17 cellular contexts compared by ENCODE assay signal in the genomic region with DNA sequence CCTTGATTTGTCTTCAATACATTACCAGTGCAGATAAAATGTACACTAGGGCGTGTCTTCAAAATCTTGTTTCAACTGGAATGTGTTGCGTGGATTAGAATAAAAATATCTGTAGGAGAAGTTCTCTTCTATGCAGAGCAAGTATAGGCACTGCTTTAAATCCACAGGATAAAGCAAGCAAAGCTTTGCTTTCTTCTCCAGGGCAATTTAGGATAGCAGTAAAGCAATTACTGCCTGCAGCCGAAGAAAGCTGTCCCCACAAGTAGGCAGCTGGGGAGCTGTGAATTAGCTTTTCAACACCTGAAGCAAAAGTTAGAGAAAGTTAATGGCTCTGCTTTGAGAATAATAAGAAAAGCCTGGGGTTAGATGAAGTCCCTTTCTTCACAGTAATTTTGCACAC.
DNase-seq lines count a peak whose midpoint lies in the region; ATAC-seq, FAIRE-seq and TF ChIP-seq lines count a peak whose summit lies in the region.
"Had no signal": no experiment of that assay in that cellular context is flagged by ENCODE, and none has a peak within 500 bp of the region (broad histone marks: within the 10 kb centered on the region; RNA-seq: fewer than 3 reads in every experiment).

No MANE protein-coding gene starts in this region.

- no peak overlapping the region for H3K56ac ChIP-seq in IMR-90 (ENCODE audit: extremely low read depth, insufficient read depth, low read length)

- peak overlapping the region; percentile 65 for H2BK20ac ChIP-seq in IMR-90 (ENCODE audit: low read depth, low read length)

- H2AFZ ChIP-seq in IMR-90 (replicated peaks; ENCODE audit: low read length, poor library complexity): no peak overlapping the region
- H2AFZ ChIP-seq: GM23248 had no signal

- H3K9me1 ChIP-seq in IMR-90 (ENCODE audit: insufficient read depth, low read length): no peaks in the 10 kb centered on the region

- H2AK9ac ChIP-seq in IMR-90 (replicated peaks; ENCODE audit: low read depth, low read length, poor library complexity): no peak overlapping the region

- H3K23ac ChIP-seq in IMR-90 (ENCODE audit: low read depth, low read length): no peak overlapping the region

- no peak for FAIRE-seq in bronchial epithelial cell (lab: Jason Lieb, UNC)
- FAIRE-seq: G401.6 had no signal

- H2BK5ac ChIP-seq in IMR-90 (ENCODE audit: low read depth, low read length, poor library complexity, severe bottlenecking): peak overlapping the region; percentile 64

- TF ChIP-seq RAD21 in IMR-90 (IDR thresholded peaks at IDR 0.05; ENCODE audit: low read length): no peak

- H3K79me1 ChIP-seq in IMR-90 (ENCODE audit: low read depth in 1 of 2, low read length in 2 of 2): no peaks in the 10 kb centered on the region

- H3K4me2 ChIP-seq in IMR-90 (ENCODE audit: low read depth, low read length): no peak overlapping the region

- peak overlapping the region; percentile 54 for H3K4ac ChIP-seq in IMR-90 (ENCODE audit: low read depth, low read length)

- H2BK120ac ChIP-seq in IMR-90 (ENCODE audit: low read depth, low read length): peak overlapping the region; percentile 77

- no peak overlapping the region for H2AK5ac ChIP-seq in IMR-90 (ENCODE audit: low read depth, low read length)

- DNase-seq in ELF-1 (ENCODE audit: low read depth, low spot score) (peak; percentile 34), IMR-90 (no peak), bronchial epithelial cell (ENCODE audit: low read depth) (peak; percentile 22), inferior parietal cortex (ENCODE audit: extremely low spot score) (peak; percentile 19), RPMI8226 (no peak), NOMO-1 (lab: John Stamatoyannopoulos, UW; ENCODE audit: unreplicated experiment in 2 of 2) (no peak), dedifferentiated amniotic fluid mesenchymal stem cell (ENCODE audit: extremely low spot score) (no peak)
- DNase-seq in stimulated activated naive CD8-positive, alpha-beta T cell treated with anti-CD3 and anti-CD28 coated beads, Interleukin-15, amount 100 ng/mL, for 72 hours: no peak
- DNase-seq: C1 segment of cervical spinal cord, DMS79 treated with DMSO at 0.1 percent for 48 hours, KG1, NCI-H1048, NCI-H1694 treated with DMSO at 0.1 percent for 48 hours had no signal

- in situ Hi-C loops in IMR-90 (cut with MboI; ENCODE audit: low sequenced_read_pairs): no loop called here

- H3K27me3 Mint-ChIP-seq in stimulated activated naive CD8-positive, alpha-beta T cell treated with anti-CD3 and anti-CD28 coated beads, Interleukin-15, amount 100 ng/mL, for 72 hours: no peaks in the 10 kb centered on the region

- no peaks in the 10 kb centered on the region for H3K9me3 Mint-ChIP-seq in stimulated activated naive CD8-positive, alpha-beta T cell treated with anti-CD3 and anti-CD28 coated beads, Interleukin-15, amount 100 ng/mL, for 72 hours

- no CpG with 5 or more reads among the region's 3 CpGs for WGBS in IMR-90 (ENCODE audit: extremely low coverage in 2 of 2, insufficient read length in 1 of 2), 2 experiments

- ATAC-seq in IMR-90 (ENCODE audit: low read depth): no peak
- no peak for ATAC-seq in stimulated activated naive CD8-positive, alpha-beta T cell treated with anti-CD3 and anti-CD28 coated beads, Interleukin-15, amount 100 ng/mL, for 72 hours
- ATAC-seq: HCT116 had no signal

- intact Hi-C loops in IMR-90 (cut with micrococcal nuclease): no loop called here

- H3K4me3 Mint-ChIP-seq in stimulated activated naive CD8-positive, alpha-beta T cell treated with anti-CD3 and anti-CD28 coated beads, Interleukin-15, amount 100 ng/mL, for 72 hours: no peak overlapping the region

- H4K5ac ChIP-seq in IMR-90 (ENCODE audit: low read depth, low read length): peak overlapping the region; percentile 19; the same call in 1 of the 2 replicates

- peak overlapping the region; percentile 44; the same call in 1 of the 3 replicates for H2BK15ac ChIP-seq in IMR-90 (ENCODE audit: low read depth, low read length)

- POLR2A ChIA-PET in IMR-90 (lab: Charles Lee; ENCODE audit: unreplicated experiment): no interaction called here

- H3K9ac ChIP-seq in IMR-90 (ENCODE audit: low read depth, low read length): no peak overlapping the region
- H3K9ac ChIP-seq: GM23248 had no signal

- H3K18ac ChIP-seq in IMR-90 (ENCODE audit: low read depth, low read length): peak overlapping the region; percentile 61; the same call in 1 of the 2 replicates

- H3K27ac ChIP-seq in IMR-90 (ENCODE audit: insufficient read depth, low read length): no peak overlapping the region
- H3K27ac ChIP-seq: GM23248, RWPE1 had no signal

- no peaks in the 10 kb centered on the region for H3K4me1 Mint-ChIP-seq in stimulated activated naive CD8-positive, alpha-beta T cell treated with anti-CD3 and anti-CD28 coated beads, Interleukin-15, amount 100 ng/mL, for 72 hours

- no peak overlapping the region for H3K4me3 ChIP-seq in IMR-90 (ENCODE audit: insufficient read depth, low read depth, low read length)
- no peak overlapping the region for H3K4me3 ChIP-seq in bronchial epithelial cell (ENCODE audit: low read depth, low read length)
- H3K4me3 ChIP-seq: GM23248 had no signal

- TF ChIP-seq POLR2A in IMR-90 (IDR thresholded peaks at IDR 0.05; ENCODE audit: low read depth, low read length): no peak

- H3K9me3 ChIP-seq in IMR-90 (ENCODE audit: control insufficient read depth, insufficient read depth, low read length): no peaks in the 10 kb centered on the region

- peak overlapping the region; percentile 16 to 54; a peak in 3 of 4 replicates for H4K8ac ChIP-seq in IMR-90 (ENCODE audit: low read depth in 2 of 2, low read length in 2 of 2)

- no TSS peak for BruUV-seq in IMR-90 (replicated peaks; lab: Mats Ljungman, UMichigan)

- peak overlapping the region; percentile 50 for H4K91ac ChIP-seq in IMR-90 (ENCODE audit: insufficient read depth, low read depth, low read length)

- no peaks in the 10 kb centered on the region for H4K20me1 ChIP-seq in IMR-90 (ENCODE audit: insufficient read depth, low read length)

- no peak overlapping the region for H3K27ac Mint-ChIP-seq in stimulated activated naive CD8-positive, alpha-beta T cell treated with anti-CD3 and anti-CD28 coated beads, Interleukin-15, amount 100 ng/mL, for 72 hours

- H3K36me3 ChIP-seq in IMR-90 (ENCODE audit: control insufficient read depth, insufficient read depth, low read length): no peaks in the 10 kb centered on the region
- H3K36me3 ChIP-seq in bronchial epithelial cell (ENCODE audit: control insufficient read depth, insufficient read depth, low read length): no peaks in the 10 kb centered on the region

- CTCF ChIA-PET in IMR-90 (lab: Yijun Ruan, JAX): no interaction called here

- no peak for TF ChIP-seq CTCF in IMR-90 (conservative IDR thresholded peaks at IDR 0.05; ENCODE audit: low read depth, low read length)
- no peak for TF ChIP-seq CTCF in bronchial epithelial cell (IDR thresholded peaks at IDR 0.05; ENCODE audit: insufficient read depth, low read length, severe bottlenecking)

- H3K4me1 ChIP-seq in IMR-90 (ENCODE audit: control insufficient read depth, insufficient read depth, low read length): peaks cover 9% of the 10 kb centered on the region

- dilution Hi-C loops in IMR-90 (cut with HindIII; ENCODE audit: low sequenced_read_pairs, unreplicated experiment): no loop called here

- no peaks in the 10 kb centered on the region for H3K27me3 ChIP-seq in IMR-90 (ENCODE audit: control insufficient read depth, insufficient read depth, low read length)
- H3K27me3 ChIP-seq in bronchial epithelial cell (ENCODE audit: control insufficient read depth, insufficient read depth, low read length): no peaks in the 10 kb centered on the region

- H3K14ac ChIP-seq in IMR-90 (replicated peaks; ENCODE audit: low read depth, low read length): peak overlapping the region; percentile 58; the same call in 1 of the 2 replicates

TF ChIP-seq in IMR-90, 13 proteins besides CTCF, POLR2A, EP300 and RAD21:
- no peak for TF ChIP-seq SMC3 (IDR thresholded peaks at IDR 0.05; ENCODE audit: low read depth, low read length)
- no peak for TF ChIP-seq RCOR1 (IDR thresholded peaks at IDR 0.05; ENCODE audit: insufficient replicate concordance, low read length)
- TF ChIP-seq BHLHE40 (IDR thresholded peaks at IDR 0.05; ENCODE audit: low read depth, low read length): no peak
- TF ChIP-seq FOS (IDR thresholded peaks at IDR 0.05; ENCODE audit: low read depth, low read length): no peak
- TF ChIP-seq, protein P1, sequence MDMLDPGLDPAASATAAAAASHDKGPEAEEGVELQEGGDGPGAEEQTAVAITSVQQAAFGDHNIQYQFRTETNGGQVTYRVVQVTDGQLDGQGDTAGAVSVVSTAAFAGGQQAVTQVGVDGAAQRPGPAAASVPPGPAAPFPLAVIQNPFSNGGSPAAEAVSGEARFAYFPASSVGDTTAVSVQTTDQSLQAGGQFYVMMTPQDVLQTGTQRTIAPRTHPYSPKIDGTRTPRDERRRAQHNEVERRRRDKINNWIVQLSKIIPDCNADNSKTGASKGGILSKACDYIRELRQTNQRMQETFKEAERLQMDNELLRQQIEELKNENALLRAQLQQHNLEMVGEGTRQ (IDR thresholded peaks at IDR 0.05; ENCODE audit: low read depth, low read length): no peak
- TF ChIP-seq CHD1 (IDR thresholded peaks at IDR 0.05; ENCODE audit: low read depth, low read length): no peak
- no peak for TF ChIP-seq MAFK (IDR thresholded peaks at IDR 0.05; ENCODE audit: low read depth, low read length)
- TF ChIP-seq, protein P2, sequence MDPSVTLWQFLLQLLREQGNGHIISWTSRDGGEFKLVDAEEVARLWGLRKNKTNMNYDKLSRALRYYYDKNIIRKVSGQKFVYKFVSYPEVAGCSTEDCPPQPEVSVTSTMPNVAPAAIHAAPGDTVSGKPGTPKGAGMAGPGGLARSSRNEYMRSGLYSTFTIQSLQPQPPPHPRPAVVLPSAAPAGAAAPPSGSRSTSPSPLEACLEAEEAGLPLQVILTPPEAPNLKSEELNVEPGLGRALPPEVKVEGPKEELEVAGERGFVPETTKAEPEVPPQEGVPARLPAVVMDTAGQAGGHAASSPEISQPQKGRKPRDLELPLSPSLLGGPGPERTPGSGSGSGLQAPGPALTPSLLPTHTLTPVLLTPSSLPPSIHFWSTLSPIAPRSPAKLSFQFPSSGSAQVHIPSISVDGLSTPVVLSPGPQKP (IDR thresholded peaks at IDR 0.05; ENCODE audit: borderline replicate concordance, low read depth, low read length): no peak
- TF ChIP-seq MAZ (IDR thresholded peaks at IDR 0.05; ENCODE audit: borderline replicate concordance, low read depth, low read length): no peak
- no peak for TF ChIP-seq CEBPB (IDR thresholded peaks at IDR 0.05; ENCODE audit: low read depth, low read length)
- TF ChIP-seq RFX5 (IDR thresholded peaks at IDR 0.05; ENCODE audit: low read depth, low read length): no peak
- no peak for TF ChIP-seq MXI1 (IDR thresholded peaks at IDR 0.05; ENCODE audit: borderline replicate concordance, low read depth, low read length)
- no peak for TF ChIP-seq NFE2L2 (IDR thresholded peaks at IDR 0.05; ENCODE audit: low read depth, low read length)

Comparison
In these comparisons a context has a peak if more than half of its experiments do, and no peak if none do; other contexts are left out.
1. DNase-seq: peak in ELF-1 (single experiment), bronchial epithelial cell (single experiment) and inferior parietal cortex (single experiment); none in IMR-90 (single experiment), RPMI8226 (single experiment), NOMO-1 (0 of 2), dedifferentiated amniotic fluid mesenchymal stem cell (single experiment) and stimulated activated naive CD8-positive, alpha-beta T cell treated with anti-CD3 and anti-CD28 coated beads, Interleukin-15, amount 100 ng/mL, for 72 hours (0 of 2).